Comparison of ENCODE assay signal across 21 cellular contexts in the genomic region with DNA sequence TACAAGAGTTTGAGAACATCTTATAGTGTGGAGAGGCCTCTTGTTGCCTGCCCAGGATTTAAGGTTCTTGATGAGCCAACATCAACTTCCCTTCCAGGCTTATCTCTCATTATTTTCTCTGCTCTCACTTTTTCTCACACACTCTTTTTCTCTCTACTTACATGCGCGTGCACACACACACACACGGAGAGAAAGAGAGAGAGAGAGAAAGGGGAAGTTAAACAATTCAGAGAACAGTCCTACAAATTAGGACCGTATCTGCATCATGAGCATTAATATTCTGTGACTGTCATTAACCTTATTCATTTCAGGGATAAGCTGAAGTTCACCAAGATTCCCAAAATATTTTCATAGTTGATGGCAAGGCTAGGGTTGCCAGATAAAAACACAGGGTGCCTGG.
"Had no signal": no experiment of that assay in that cellular context is flagged by ENCODE, and none has a peak within 500 bp of the region (broad histone marks: within the 10 kb centered on the region; RNA-seq: fewer than 3 reads in every experiment).

No MANE protein-coding gene starts in this region.

- H3K36me3 ChIP-seq: colonic mucosa, heart right ventricle, spleen, stomach, thoracic aorta had no signal

- H3K4me3 ChIP-seq: colonic mucosa, heart right ventricle, spleen, stomach, thoracic aorta had no signal

- H3K27me3 ChIP-seq: colonic mucosa, heart right ventricle, spleen, stomach had no signal

- H3K27ac ChIP-seq: colonic mucosa, heart right ventricle, spleen, stomach, thoracic aorta had no signal

- H3K4me1 ChIP-seq: colonic mucosa, heart right ventricle, spleen, stomach had no signal

- FAIRE-seq: endothelial cell of umbilical vein had no signal

- DNase-seq: colonic mucosa; effector CD4-positive, alpha-beta T cell; endodermal cell; erythroblast; foreskin melanocyte; heart right ventricle; hypothalamus; islet precursor cell; mammary epithelial cell; natural killer cell; posterior cingulate gyrus; spleen; stimulated activated CD4-positive, alpha-beta T cell treated with anti-CD3 and anti-CD28 coated beads, Interleukin-15, amount 100 ng/mL, for 24 hours; stimulated activated CD4-positive, alpha-beta T cell treated with anti-CD3 and anti-CD28 coated beads, Interleukin-1b, Interleukin-23, amount 100 ng/mL, for 48 hours; stimulated activated CD4-positive, alpha-beta T cell treated with anti-CD3 and anti-CD28 coated beads, Interleukin-4, amount 100 ng/mL, for 24 hours; stimulated activated naive CD4-positive, alpha-beta T cell; stomach; substantia nigra; trophoblast cell had no signal

- H3K9me3 ChIP-seq: colonic mucosa, spleen, stomach, thoracic aorta had no signal
